Comparison of ENCODE assay signal across 1 cellular context in the genomic region with DNA sequence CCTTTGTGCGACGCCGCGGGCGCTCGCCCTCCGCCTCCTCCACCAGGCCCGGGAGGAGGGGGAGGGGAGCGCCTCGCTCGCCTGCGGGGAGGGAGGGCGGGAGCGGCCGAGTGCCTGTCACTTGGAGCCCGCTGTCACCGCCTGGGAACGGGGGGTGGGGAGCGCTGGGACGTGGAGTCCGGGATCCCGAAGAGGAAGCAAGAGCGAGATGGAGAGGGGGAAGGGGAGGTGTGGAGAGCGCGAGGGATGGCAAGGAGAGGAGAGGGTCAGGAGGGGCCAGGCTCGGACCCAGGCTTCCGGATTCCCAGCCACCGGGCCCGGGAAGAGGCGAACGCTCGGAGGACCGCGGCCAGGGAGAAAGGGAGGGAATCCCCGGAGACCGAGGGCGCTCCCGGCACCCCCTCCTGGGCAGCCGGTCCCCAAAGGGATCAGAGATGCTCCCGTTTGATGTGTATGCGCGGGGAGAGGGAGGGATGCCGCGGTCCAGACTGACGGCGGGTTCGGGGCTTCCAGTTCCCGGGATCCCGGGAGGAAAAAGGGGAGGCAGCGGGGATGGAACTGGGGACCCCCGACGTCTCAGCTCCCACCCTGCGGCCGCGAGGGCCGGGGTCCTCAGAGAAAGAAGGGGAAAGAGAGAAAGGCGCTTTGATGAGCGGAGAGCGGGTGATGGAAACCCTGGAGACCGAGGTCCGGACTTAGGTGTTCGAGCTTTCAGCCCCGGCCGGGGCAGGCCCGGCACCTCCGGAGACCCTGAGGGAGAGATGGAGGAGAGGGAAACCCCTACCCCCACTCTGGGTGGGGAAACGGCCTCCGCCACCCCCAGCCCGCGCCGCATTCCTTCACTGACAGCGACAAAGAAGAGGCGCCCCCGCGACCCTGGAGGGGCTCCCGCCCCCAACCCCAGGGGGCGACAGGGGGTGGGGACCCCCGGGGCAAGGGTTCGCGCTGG.
TF ChIP-seq lines count a peak whose summit lies in the region.

No MANE protein-coding gene starts in this region.

TF ChIP-seq in WTC11, 78 proteins besides CTCF, POLR2A, EP300 and RAD21 (continued from another document):
- peak; percentile 65; the same call in 1 of the 2 replicates for TF ChIP-seq ZNF281 (CRISPR knock-in tag; IDR thresholded peaks at IDR 0.05)
- 0 out of 2 replicates have a peak, but pooled peaks have one; percentile 9 for TF ChIP-seq E2F5 (CRISPR knock-in tag; IDR thresholded peaks at IDR 0.05)
- TF ChIP-seq SP1 (CRISPR knock-in tag; conservative IDR thresholded peaks at IDR 0.05), result 0 out of 2 replicates have a peak, but pooled peaks have one; percentile 20
- TF ChIP-seq E2F1 (CRISPR knock-in tag; IDR thresholded peaks at IDR 0.05), result no peak
